ENCODE assay signal across 1 cellular context in the genomic region with DNA sequence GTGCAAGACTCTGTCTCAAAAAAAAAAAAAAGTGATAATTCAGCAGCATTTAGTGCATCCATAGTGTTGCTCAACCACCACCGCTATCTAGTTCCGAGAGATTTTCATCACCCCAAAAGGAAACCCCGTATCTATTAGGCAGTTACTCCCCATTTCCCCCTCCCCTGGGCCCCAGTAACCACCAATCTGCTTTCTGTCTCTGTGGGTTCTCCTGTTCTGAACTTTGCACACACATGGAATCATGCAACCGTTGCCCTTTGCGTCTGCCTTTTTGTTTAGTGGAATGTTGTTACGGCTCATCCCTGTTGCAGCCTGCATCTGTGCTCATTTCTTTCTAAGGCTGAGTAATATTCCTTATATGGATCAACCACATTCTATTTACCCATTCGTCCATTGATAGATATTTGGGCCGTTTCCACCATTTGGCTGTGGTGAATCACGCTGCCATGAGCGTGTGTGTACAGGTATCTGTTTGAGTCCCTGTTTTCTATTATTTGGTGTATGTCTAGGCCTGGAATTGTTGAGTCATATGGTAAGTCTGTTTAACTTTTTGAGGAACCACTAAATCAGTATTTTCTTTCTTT.
TF ChIP-seq lines count a peak whose summit lies in the region.

No MANE protein-coding gene starts in this region.

TF ChIP-seq in GM12878, 131 proteins besides CTCF, POLR2A, EP300 and RAD21 (continued from another document and continues in another):
- TF ChIP-seq, protein P1, sequence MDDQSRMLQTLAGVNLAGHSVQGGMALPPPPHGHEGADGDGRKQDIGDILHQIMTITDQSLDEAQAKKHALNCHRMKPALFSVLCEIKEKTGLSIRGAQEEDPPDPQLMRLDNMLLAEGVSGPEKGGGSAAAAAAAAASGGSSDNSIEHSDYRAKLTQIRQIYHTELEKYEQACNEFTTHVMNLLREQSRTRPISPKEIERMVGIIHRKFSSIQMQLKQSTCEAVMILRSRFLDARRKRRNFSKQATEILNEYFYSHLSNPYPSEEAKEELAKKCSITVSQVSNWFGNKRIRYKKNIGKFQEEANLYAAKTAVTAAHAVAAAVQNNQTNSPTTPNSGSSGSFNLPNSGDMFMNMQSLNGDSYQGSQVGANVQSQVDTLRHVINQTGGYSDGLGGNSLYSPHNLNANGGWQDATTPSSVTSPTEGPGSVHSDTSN (IDR thresholded peaks at IDR 0.05; ENCODE audit: insufficient replicate concordance, low read depth, low read length) = no peak
- TF ChIP-seq WRNIP1 (IDR thresholded peaks at IDR 0.05; ENCODE audit: borderline replicate concordance, low read depth, low read length) (no peak), MTA2 (IDR thresholded peaks at IDR 0.05; ENCODE audit: low read depth) (peak; percentile 76), TCF12 (IDR thresholded peaks at IDR 0.05; ENCODE audit: low read depth, low read length) (0 out of 2 replicates have a peak, but pooled peaks have one; percentile 36), TARDBP (IDR thresholded peaks at IDR 0.05; ENCODE audit: borderline replicate concordance) (no peak), BRCA1 (IDR thresholded peaks at IDR 0.05; ENCODE audit: low read depth, low read length) (no peak), TBL1XR1 (IDR thresholded peaks at IDR 0.05; ENCODE audit: low read depth, low read length) (no peak), LARP7 (IDR thresholded peaks at IDR 0.05) (no peak), IKZF2 (IDR thresholded peaks at IDR 0.05) (peak; percentile 96 to 97), BMI1 (IDR thresholded peaks at IDR 0.05; ENCODE audit: borderline replicate concordance) (0 out of 2 replicates have a peak, but pooled peaks have one; percentile 27), ZSCAN29 (IDR thresholded peaks at IDR 0.05) (no peak), GABPA (IDR thresholded peaks at IDR 0.05; ENCODE audit: low read depth) (no peak), RCOR1 (conservative IDR thresholded peaks at IDR 0.05; ENCODE audit: low read depth, low read length) (no peak), JUND (IDR thresholded peaks at IDR 0.05; ENCODE audit: low read depth, low read length) (peak; percentile 39; the same call in 1 of the 2 replicates), RAD51 (IDR thresholded peaks at IDR 0.05) (peak; percentile 44), IKZF1 (conservative IDR thresholded peaks at IDR 0.05) (peak; percentile 91), MXI1 (IDR thresholded peaks at IDR 0.05; ENCODE audit: low read depth, low read length) (no peak), MEF2B (IDR thresholded peaks at IDR 0.05; ENCODE audit: partially characterized antibody, poor library complexity, severe bottlenecking) (peak; percentile 70), TAF1 (IDR thresholded peaks at IDR 0.05; ENCODE audit: borderline replicate concordance, low read depth, low read length) (0 out of 2 replicates have a peak, but pooled peaks have one; percentile 24), NFYA (IDR thresholded peaks at IDR 0.05; ENCODE audit: borderline replicate concordance, low read depth, low read length) (no peak), EED (IDR thresholded peaks at IDR 0.05; ENCODE audit: low read depth) (peak; percentile 95), SRF (IDR thresholded peaks at IDR 0.05; ENCODE audit: low read depth in 2 of 2, low read length in 2 of 2) (peak in 1 of 2 experiments; percentile 65; a peak in 1 of 4 replicates), RBBP5 (conservative IDR thresholded peaks at IDR 0.05) (no peak), ZNF622 (IDR thresholded peaks at IDR 0.05) (no peak), ZBED1 (IDR thresholded peaks at IDR 0.05; ENCODE audit: borderline replicate concordance) (peak; percentile 56)
- TF ChIP-seq, protein P2, sequence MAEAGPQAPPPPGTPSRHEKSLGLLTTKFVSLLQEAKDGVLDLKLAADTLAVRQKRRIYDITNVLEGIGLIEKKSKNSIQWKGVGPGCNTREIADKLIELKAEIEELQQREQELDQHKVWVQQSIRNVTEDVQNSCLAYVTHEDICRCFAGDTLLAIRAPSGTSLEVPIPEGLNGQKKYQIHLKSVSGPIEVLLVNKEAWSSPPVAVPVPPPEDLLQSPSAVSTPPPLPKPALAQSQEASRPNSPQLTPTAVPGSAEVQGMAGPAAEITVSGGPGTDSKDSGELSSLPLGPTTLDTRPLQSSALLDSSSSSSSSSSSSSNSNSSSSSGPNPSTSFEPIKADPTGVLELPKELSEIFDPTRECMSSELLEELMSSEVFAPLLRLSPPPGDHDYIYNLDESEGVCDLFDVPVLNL (IDR thresholded peaks at IDR 0.05; ENCODE audit: low read depth, low read length) = no peak
- TF ChIP-seq, protein P3, sequence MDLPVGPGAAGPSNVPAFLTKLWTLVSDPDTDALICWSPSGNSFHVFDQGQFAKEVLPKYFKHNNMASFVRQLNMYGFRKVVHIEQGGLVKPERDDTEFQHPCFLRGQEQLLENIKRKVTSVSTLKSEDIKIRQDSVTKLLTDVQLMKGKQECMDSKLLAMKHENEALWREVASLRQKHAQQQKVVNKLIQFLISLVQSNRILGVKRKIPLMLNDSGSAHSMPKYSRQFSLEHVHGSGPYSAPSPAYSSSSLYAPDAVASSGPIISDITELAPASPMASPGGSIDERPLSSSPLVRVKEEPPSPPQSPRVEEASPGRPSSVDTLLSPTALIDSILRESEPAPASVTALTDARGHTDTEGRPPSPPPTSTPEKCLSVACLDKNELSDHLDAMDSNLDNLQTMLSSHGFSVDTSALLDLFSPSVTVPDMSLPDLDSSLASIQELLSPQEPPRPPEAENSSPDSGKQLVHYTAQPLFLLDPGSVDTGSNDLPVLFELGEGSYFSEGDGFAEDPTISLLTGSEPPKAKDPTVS (IDR thresholded peaks at IDR 0.05; ENCODE audit: low read depth, low read length) = no peak
- TF ChIP-seq, protein P4, sequence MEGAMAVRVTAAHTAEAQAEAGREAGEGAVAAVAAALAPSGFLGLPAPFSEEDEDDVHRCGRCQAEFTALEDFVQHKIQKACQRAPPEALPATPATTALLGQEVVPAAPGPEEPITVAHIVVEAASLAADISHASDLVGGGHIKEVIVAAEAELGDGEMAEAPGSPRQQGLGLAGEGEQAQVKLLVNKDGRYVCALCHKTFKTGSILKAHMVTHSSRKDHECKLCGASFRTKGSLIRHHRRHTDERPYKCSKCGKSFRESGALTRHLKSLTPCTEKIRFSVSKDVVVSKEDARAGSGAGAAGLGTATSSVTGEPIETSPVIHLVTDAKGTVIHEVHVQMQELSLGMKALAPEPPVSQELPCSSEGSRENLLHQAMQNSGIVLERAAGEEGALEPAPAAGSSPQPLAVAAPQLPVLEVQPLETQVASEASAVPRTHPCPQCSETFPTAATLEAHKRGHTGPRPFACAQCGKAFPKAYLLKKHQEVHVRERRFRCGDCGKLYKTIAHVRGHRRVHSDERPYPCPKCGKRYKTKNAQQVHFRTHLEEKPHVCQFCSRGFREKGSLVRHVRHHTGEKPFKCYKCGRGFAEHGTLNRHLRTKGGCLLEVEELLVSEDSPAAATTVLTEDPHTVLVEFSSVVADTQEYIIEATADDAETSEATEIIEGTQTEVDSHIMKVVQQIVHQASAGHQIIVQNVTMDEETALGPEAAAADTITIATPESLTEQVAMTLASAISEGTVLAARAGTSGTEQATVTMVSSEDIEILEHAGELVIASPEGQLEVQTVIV (IDR thresholded peaks at IDR 0.05; ENCODE audit: borderline replicate concordance, partially characterized antibody) = no peak
- TF ChIP-seq, protein P5, sequence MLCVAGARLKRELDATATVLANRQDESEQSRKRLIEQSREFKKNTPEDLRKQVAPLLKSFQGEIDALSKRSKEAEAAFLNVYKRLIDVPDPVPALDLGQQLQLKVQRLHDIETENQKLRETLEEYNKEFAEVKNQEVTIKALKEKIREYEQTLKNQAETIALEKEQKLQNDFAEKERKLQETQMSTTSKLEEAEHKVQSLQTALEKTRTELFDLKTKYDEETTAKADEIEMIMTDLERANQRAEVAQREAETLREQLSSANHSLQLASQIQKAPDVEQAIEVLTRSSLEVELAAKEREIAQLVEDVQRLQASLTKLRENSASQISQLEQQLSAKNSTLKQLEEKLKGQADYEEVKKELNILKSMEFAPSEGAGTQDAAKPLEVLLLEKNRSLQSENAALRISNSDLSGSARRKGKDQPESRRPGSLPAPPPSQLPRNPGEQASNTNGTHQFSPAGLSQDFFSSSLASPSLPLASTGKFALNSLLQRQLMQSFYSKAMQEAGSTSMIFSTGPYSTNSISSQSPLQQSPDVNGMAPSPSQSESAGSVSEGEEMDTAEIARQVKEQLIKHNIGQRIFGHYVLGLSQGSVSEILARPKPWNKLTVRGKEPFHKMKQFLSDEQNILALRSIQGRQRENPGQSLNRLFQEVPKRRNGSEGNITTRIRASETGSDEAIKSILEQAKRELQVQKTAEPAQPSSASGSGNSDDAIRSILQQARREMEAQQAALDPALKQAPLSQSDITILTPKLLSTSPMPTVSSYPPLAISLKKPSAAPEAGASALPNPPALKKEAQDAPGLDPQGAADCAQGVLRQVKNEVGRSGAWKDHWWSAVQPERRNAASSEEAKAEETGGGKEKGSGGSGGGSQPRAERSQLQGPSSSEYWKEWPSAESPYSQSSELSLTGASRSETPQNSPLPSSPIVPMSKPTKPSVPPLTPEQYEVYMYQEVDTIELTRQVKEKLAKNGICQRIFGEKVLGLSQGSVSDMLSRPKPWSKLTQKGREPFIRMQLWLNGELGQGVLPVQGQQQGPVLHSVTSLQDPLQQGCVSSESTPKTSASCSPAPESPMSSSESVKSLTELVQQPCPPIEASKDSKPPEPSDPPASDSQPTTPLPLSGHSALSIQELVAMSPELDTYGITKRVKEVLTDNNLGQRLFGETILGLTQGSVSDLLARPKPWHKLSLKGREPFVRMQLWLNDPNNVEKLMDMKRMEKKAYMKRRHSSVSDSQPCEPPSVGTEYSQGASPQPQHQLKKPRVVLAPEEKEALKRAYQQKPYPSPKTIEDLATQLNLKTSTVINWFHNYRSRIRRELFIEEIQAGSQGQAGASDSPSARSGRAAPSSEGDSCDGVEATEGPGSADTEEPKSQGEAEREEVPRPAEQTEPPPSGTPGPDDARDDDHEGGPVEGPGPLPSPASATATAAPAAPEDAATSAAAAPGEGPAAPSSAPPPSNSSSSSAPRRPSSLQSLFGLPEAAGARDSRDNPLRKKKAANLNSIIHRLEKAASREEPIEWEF (IDR thresholded peaks at IDR 0.05; ENCODE audit: insufficient replicate concordance, low read depth, low read length) = peak; percentile 35
- TF ChIP-seq, protein P6, sequence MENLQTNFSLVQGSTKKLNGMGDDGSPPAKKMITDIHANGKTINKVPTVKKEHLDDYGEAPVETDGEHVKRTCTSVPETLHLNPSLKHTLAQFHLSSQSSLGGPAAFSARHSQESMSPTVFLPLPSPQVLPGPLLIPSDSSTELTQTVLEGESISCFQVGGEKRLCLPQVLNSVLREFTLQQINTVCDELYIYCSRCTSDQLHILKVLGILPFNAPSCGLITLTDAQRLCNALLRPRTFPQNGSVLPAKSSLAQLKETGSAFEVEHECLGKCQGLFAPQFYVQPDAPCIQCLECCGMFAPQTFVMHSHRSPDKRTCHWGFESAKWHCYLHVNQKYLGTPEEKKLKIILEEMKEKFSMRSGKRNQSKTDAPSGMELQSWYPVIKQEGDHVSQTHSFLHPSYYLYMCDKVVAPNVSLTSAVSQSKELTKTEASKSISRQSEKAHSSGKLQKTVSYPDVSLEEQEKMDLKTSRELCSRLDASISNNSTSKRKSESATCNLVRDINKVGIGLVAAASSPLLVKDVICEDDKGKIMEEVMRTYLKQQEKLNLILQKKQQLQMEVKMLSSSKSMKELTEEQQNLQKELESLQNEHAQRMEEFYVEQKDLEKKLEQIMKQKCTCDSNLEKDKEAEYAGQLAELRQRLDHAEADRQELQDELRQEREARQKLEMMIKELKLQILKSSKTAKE (IDR thresholded peaks at IDR 0.05; ENCODE audit: low read depth, poor library complexity, severe bottlenecking) = peak; percentile 96
- TF ChIP-seq, protein P7, sequence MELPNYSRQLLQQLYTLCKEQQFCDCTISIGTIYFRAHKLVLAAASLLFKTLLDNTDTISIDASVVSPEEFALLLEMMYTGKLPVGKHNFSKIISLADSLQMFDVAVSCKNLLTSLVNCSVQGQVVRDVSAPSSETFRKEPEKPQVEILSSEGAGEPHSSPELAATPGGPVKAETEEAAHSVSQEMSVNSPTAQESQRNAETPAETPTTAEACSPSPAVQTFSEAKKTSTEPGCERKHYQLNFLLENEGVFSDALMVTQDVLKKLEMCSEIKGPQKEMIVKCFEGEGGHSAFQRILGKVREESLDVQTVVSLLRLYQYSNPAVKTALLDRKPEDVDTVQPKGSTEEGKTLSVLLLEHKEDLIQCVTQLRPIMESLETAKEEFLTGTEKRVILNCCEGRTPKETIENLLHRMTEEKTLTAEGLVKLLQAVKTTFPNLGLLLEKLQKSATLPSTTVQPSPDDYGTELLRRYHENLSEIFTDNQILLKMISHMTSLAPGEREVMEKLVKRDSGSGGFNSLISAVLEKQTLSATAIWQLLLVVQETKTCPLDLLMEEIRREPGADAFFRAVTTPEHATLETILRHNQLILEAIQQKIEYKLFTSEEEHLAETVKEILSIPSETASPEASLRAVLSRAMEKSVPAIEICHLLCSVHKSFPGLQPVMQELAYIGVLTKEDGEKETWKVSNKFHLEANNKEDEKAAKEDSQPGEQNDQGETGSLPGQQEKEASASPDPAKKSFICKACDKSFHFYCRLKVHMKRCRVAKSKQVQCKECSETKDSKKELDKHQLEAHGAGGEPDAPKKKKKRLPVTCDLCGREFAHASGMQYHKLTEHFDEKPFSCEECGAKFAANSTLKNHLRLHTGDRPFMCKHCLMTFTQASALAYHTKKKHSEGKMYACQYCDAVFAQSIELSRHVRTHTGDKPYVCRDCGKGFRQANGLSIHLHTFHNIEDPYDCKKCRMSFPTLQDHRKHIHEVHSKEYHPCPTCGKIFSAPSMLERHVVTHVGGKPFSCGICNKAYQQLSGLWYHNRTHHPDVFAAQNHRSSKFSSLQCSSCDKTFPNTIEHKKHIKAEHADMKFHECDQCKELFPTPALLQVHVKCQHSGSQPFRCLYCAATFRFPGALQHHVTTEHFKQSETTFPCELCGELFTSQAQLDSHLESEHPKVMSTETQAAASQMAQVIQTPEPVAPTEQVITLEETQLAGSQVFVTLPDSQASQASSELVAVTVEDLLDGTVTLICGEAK (IDR thresholded peaks at IDR 0.05; ENCODE audit: borderline replicate concordance) = no peak
- TF ChIP-seq, protein P8, sequence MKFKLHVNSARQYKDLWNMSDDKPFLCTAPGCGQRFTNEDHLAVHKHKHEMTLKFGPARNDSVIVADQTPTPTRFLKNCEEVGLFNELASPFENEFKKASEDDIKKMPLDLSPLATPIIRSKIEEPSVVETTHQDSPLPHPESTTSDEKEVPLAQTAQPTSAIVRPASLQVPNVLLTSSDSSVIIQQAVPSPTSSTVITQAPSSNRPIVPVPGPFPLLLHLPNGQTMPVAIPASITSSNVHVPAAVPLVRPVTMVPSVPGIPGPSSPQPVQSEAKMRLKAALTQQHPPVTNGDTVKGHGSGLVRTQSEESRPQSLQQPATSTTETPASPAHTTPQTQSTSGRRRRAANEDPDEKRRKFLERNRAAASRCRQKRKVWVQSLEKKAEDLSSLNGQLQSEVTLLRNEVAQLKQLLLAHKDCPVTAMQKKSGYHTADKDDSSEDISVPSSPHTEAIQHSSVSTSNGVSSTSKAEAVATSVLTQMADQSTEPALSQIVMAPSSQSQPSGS (IDR thresholded peaks at IDR 0.05; ENCODE audit: low read length) = peak; percentile 87; the same call in 1 of the 2 replicates
